17 cellular contexts compared by ENCODE assay signal in genomic region chr14:86596024-86596423, GRCh38.
DNase-seq lines count a peak whose midpoint lies in the region; ATAC-seq and TF ChIP-seq lines count a peak whose summit lies in the region.
"Had no signal": no experiment of that assay in that cellular context is flagged by ENCODE, and none has a peak within 500 bp of the region (broad histone marks: within the 10 kb centered on the region; RNA-seq: fewer than 3 reads in every experiment).

No MANE protein-coding gene starts in this region.

- DNase-seq in NCI-H1436 (lab: John Stamatoyannopoulos, UW): no peak
- no peak for DNase-seq in tibial nerve (ENCODE audit: low spot score in 2 of 2)
- no peak for DNase-seq in posterior cingulate gyrus
- DNase-seq: BE2C; CD4-positive, alpha-beta memory T cell; DND-41; GDM1; GOT3; NCI-H1092; NCI-H1694; NCI-H2107; NCI-H345; NCI-H526 treated with DMSO at 0.1 percent for 48 hours had no signal

- H3K9ac ChIP-seq in OCI-LY3 (ENCODE audit: low read length): no peak overlapping the region

- H3K9me3 ChIP-seq in OCI-LY3 (ENCODE audit: insufficient read depth, low read length) (no peaks in the 10 kb centered on the region), tibial nerve (no peaks in the 10 kb centered on the region)
- H3K9me3 ChIP-seq: BE2C had no signal

- TF ChIP-seq POLR2A in tibial nerve (IDR thresholded peaks at IDR 0.05): no peak

- H3K36me3 ChIP-seq in OCI-LY3 (replicated peaks; ENCODE audit: low read depth, low read length): no peaks in the 10 kb centered on the region
- H3K36me3 ChIP-seq in tibial nerve: no peaks in the 10 kb centered on the region
- H3K36me3 ChIP-seq: BE2C had no signal

- TF ChIP-seq EP300 in tibial nerve (IDR thresholded peaks at IDR 0.05): no peak

- no peak overlapping the region for H2AFZ ChIP-seq in OCI-LY3 (ENCODE audit: low read depth, low read length)

- H3K4me3 ChIP-seq in OCI-LY3 (ENCODE audit: low read length): no peak overlapping the region
- H3K4me3 ChIP-seq in tibial nerve: no peak overlapping the region

- intact Hi-C loops in posterior cingulate gyrus (cut with DNase I): no loop called here

- TF ChIP-seq CTCF in OCI-LY3 (IDR thresholded peaks at IDR 0.05; ENCODE audit: low read depth, low read length) (no peak), tibial nerve (IDR thresholded peaks at IDR 0.05) (no peak)

- ATAC-seq in GM18868 (IDR thresholded peaks at IDR 0.05; ENCODE audit: unreplicated experiment) (peak; percentile 70), HG02973 (IDR thresholded peaks at IDR 0.05; ENCODE audit: unreplicated experiment) (peak; percentile 48), GM21381 (IDR thresholded peaks at IDR 0.05; ENCODE audit: unreplicated experiment) (no peak)

- H3K4me1 ChIP-seq in OCI-LY3 (ENCODE audit: low read length) (peaks cover 5% of the 10 kb centered on the region; the same call in 1 of the 2 replicates), tibial nerve (no peaks in the 10 kb centered on the region)
- H3K4me1 ChIP-seq: BE2C had no signal

- H3K4me2 ChIP-seq in OCI-LY3 (ENCODE audit: low read length): peak overlapping the region; percentile 4; the same call in 1 of the 2 replicates

- H3K27ac ChIP-seq in OCI-LY3 (ENCODE audit: low read length) (no peak overlapping the region), tibial nerve (no peak overlapping the region)

- no peaks in the 10 kb centered on the region for H4K20me1 ChIP-seq in OCI-LY3 (ENCODE audit: insufficient read depth, low read length)

- WGBS in tibial nerve, 2 donors: 88 to 94% methylated on average over 5 of the region's 5 CpGs

- no peaks in the 10 kb centered on the region for H3K79me2 ChIP-seq in OCI-LY3 (ENCODE audit: low read length)

- no peaks in the 10 kb centered on the region for H3K27me3 ChIP-seq in OCI-LY3 (ENCODE audit: low read depth, low read length)
- no peaks in the 10 kb centered on the region for H3K27me3 ChIP-seq in tibial nerve
- H3K27me3 ChIP-seq: BE2C had no signal
